In the genomic region with DNA sequence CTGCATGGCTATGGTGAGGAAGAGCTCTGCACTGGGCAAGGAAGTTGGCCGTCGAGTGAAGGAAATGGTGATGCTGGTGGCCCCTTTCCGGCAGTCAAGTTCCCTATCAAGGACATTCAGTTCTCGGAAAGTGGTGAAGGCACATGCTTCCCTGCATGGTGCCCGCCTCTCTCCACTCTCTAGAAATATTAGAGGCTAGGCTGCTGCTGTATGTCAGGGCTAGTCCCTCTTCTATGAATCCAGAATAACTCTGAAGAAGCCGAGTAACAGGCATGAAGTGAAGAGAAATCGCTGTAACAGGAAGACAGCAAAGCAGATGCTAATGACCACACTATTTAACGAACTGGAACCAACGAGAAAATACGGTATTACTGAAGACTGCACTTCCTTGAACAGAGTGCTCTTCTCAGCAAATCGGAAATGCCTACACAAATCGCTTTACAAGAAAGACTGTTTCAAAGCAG, we compare ENCODE assay signal across 8 cellular contexts. TPM values are rescaled to one million over a fixed set of nuclear protein-coding genes. Genes with fewer than 3 reads are reported as not detected.
DNase-seq lines count a peak whose midpoint lies in the region; ATAC-seq and TF ChIP-seq lines count a peak whose summit lies in the region.

No MANE protein-coding gene starts in this region.

- TF ChIP-seq CTCF in DOHH2 (IDR thresholded peaks at IDR 0.05; ENCODE audit: low read depth, low read length, poor library complexity, severe bottlenecking) (no peak), omental fat pad (IDR thresholded peaks at IDR 0.05) (no peak)

- peak; percentile 54 for ATAC-seq in GM19463 (IDR thresholded peaks at IDR 0.05; ENCODE audit: unreplicated experiment)
- ATAC-seq in HG03565 (IDR thresholded peaks at IDR 0.05; ENCODE audit: unreplicated experiment) = peak; percentile 62
- peak; percentile 42 for ATAC-seq in omental fat pad (ENCODE audit: low FRiP score)
- no peak for ATAC-seq in HG02588 (IDR thresholded peaks at IDR 0.05; ENCODE audit: unreplicated experiment)

- peak overlapping the region; percentile 73 for H3K27ac ChIP-seq in DOHH2 (ENCODE audit: low read depth, low read length)

- H3K36me3 ChIP-seq in DOHH2 (ENCODE audit: control insufficient read depth, low read length) = peaks cover 89% of the 10 kb centered on the region

- DNase-seq in central memory CD4-positive, alpha-beta T cell = peak; percentile 39
- no peak for DNase-seq in omental fat pad (ENCODE audit: low spot score)
- no peak for DNase-seq in stimulated activated CD4-positive, alpha-beta T cell treated with anti-CD3 and anti-CD28 coated beads, Interleukin-4, amount 100 ng/mL, for 24 hours
- no peak for DNase-seq in DMS79 treated with DMSO at 0.1 percent for 48 hours (lab: John Stamatoyannopoulos, UW)

- no peaks in the 10 kb centered on the region for H3K9me2 ChIP-seq in DOHH2 (replicated peaks; ENCODE audit: control insufficient read depth, low read length)

- H3K4me3 ChIP-seq in DOHH2 (ENCODE audit: low read length) = peak overlapping the region; percentile 68

- peaks cover 72% of the 10 kb centered on the region for H3F3A ChIP-seq in DOHH2 (ENCODE audit: control insufficient read depth, insufficient read depth)

- no peaks in the 10 kb centered on the region for H3K27me3 ChIP-seq in DOHH2 (ENCODE audit: control insufficient read depth, low read length)

- H3K4me1 ChIP-seq in DOHH2 (ENCODE audit: control insufficient read depth, low read length) = peaks cover 41% of the 10 kb centered on the region

- H4K20me1 ChIP-seq in DOHH2 (ENCODE audit: control insufficient read depth, insufficient read depth, low read depth, low read length) = peaks cover 41% of the 10 kb centered on the region

- no peaks in the 10 kb centered on the region for H3K9me3 ChIP-seq in DOHH2 (ENCODE audit: control insufficient read depth, insufficient read depth, low read length)

- H3K79me2 ChIP-seq in DOHH2 (ENCODE audit: control insufficient read depth, low read length) = peaks cover 53% of the 10 kb centered on the region

- peak overlapping the region; percentile 71 for H3K4me2 ChIP-seq in DOHH2 (ENCODE audit: low read length)

RNA-seq across cellular contexts. Expression of gene IDI1, which starts 5.4 kb away (rescaled TPM):
- total RNA-seq in omental fat pad = 10 to 100 TPM; 29.8 to 67.5 (median 60.4) TPM

RNA-seq across cellular contexts. Expression of gene WDR37, which starts 12.6 kb away (rescaled TPM):
- total RNA-seq in omental fat pad = 10 to 100 TPM; 11.4 to 30.3 (median 17.4) TPM

RNA-seq across cellular contexts. Expression of gene IDI2, which starts 17.9 kb away (rescaled TPM):
- total RNA-seq in omental fat pad = not detected

RNA-seq across cellular contexts. Expression of gene GTPBP4, which starts 55.3 kb away (rescaled TPM):
- total RNA-seq in omental fat pad = 100 to 1,000 TPM in 1 of 4 donors, 10 to 100 TPM in 3; 28.9 to 104 (median 40.0) TPM
